8 cellular contexts compared by ENCODE assay signal in genomic region chr18:36130039-36130831, GRCh38. TPM values are rescaled to one million over a fixed set of nuclear protein-coding genes. Genes with fewer than 3 reads are reported as not detected.
A peak's percentile ranks its signal among the peaks of the same experiment; 100 is the strongest.
DNase-seq lines count a peak whose midpoint lies in the region; ATAC-seq and TF ChIP-seq lines count a peak whose summit lies in the region.

No MANE protein-coding gene starts in this region.

- H3K27ac ChIP-seq in left lung (peak overlapping the region; percentile 99), thyroid gland (peak overlapping the region; percentile 98 to 100 (median 99))

- peak overlapping the region; percentile 84 to 99 (median 96) for H3K27ac Mint-ChIP-seq in brain

- peaks cover 0 to 2% (median 0%) of the 10 kb centered on the region in 5 experiments for H3K9me3 Mint-ChIP-seq in brain

- DNase-seq in HS-5 (ENCODE audit: low read depth) (peak; percentile 2), left lung (no peak), thyroid gland (no peak)
- DNase-seq in effector CD4-positive, alpha-beta T cell: no peak
- DNase-seq in stimulated activated CD4-positive, alpha-beta T cell treated with anti-CD3 and anti-CD28 coated beads, Interleukin-4, amount 100 ng/mL, for 24 hours: no peak

- H3K36me3 Mint-ChIP-seq in brain: peaks cover 44% of the 10 kb centered on the region

- H3K4me1 Mint-ChIP-seq in brain: peaks cover 67% of the 10 kb centered on the region

- H3K4me3 ChIP-seq in left lung (peak overlapping the region; percentile 69 to 86), thyroid gland (replicated peaks in 1 of 3) (peak overlapping the region; percentile 91 to 99 (median 94))

- H3K4me1 ChIP-seq in ES-I3 (ENCODE audit: insufficient read depth, low read length): no peaks in the 10 kb centered on the region
- peaks cover 12 to 39% of the 10 kb centered on the region in 2 donors for H3K4me1 ChIP-seq in left lung
- H3K4me1 ChIP-seq in thyroid gland: peaks cover 12 to 27% of the 10 kb centered on the region in 2 donors

- peak overlapping the region; percentile 89 to 98 (median 93) for H3K4me3 Mint-ChIP-seq in brain

- H3K27me3 Mint-ChIP-seq in brain: peaks cover 12% of the 10 kb centered on the region

- no peaks in the 10 kb centered on the region for H3K9me3 ChIP-seq in ES-I3 (ENCODE audit: control insufficient read depth, insufficient read depth, low read length)
- no peaks in the 10 kb centered on the region for H3K9me3 ChIP-seq in left lung
- no peaks in the 10 kb centered on the region for H3K9me3 ChIP-seq in thyroid gland

- peak overlapping the region; percentile 85 for H3K9ac ChIP-seq in ES-I3 (ENCODE audit: low read depth, low read length)

- intact Hi-C loops in left lung (cut with DNase I) (no loop called here), thyroid gland (cut with DNase I) (no loop called here)

- 2 to 6% methylated on average over 14 to 30 of the region's 30 CpGs for WGBS in thyroid gland, 2 donors

- TF ChIP-seq POLR2A in thyroid gland (IDR thresholded peaks at IDR 0.05): no peak

- ATAC-seq in GM21447 (IDR thresholded peaks at IDR 0.05; ENCODE audit: unreplicated experiment) (peak; percentile 14), left lung (peak; percentile 9)

- TF ChIP-seq CTCF in brain (conservative IDR thresholded peaks at IDR 0.05) (no peak), left lung (IDR thresholded peaks at IDR 0.05) (no peak), thyroid gland (IDR thresholded peaks at IDR 0.05) (no peak)

- H3K27me3 ChIP-seq in left lung (no peaks in the 10 kb centered on the region), thyroid gland (no peaks in the 10 kb centered on the region)

- 0 out of 2 replicates have a peak, but pooled peaks cover 3% of the 10 kb centered on the region for H3K36me3 ChIP-seq in ES-I3 (ENCODE audit: insufficient read depth, low read length)
- peaks cover 0 to 5% of the 10 kb centered on the region in 2 donors for H3K36me3 ChIP-seq in left lung
- no peaks in the 10 kb centered on the region for H3K36me3 ChIP-seq in thyroid gland

RNA-seq across cellular contexts. Expression of gene ELP2, which starts 0.5 kb away (rescaled TPM):
- polyA plus RNA-seq in brain (ENCODE audit: insufficient read depth, low read depth, low replicate concordance): 49.6 TPM
- total RNA-seq in left lung (10 to 100 TPM; 55.6 to 61.4 TPM), thyroid gland (10 to 100 TPM; 50.5 to 93.2 (median 61.4) TPM)

RNA-seq across cellular contexts. Expression of gene SLC39A6, which starts 1.1 kb away (rescaled TPM):
- 65.4 TPM for polyA plus RNA-seq in brain (ENCODE audit: insufficient read depth, low read depth, low replicate concordance)
- total RNA-seq in left lung (10 to 100 TPM; 33.8 to 33.9 TPM), thyroid gland (10 to 100 TPM; 42.6 to 52.8 (median 48.1) TPM)

RNA-seq across cellular contexts. Expression of gene MOCOS, which starts 57.1 kb away (rescaled TPM):
- polyA plus RNA-seq in brain (ENCODE audit: insufficient read depth, low read depth, low replicate concordance): 0.12 TPM
- total RNA-seq in left lung (1 to 10 TPM; 5.1 to 5.5 TPM), thyroid gland (1 to 10 TPM in 1 of 4 donors, under 1 TPM in 3; 0.45 to 1.0 (median 0.75) TPM)
